ENCODE assay signal across 22 cellular contexts in genomic region chr5:92581690-92582089, GRCh38.
"Had no signal": no experiment of that assay in that cellular context is flagged by ENCODE, and none has a peak within 500 bp of the region (broad histone marks: within the 10 kb centered on the region; RNA-seq: fewer than 3 reads in every experiment).

No MANE protein-coding gene starts in this region.

- ATAC-seq: left colon; left lung; lower lobe of right lung; naive thymus-derived CD8-positive, alpha-beta T cell; right lobe of liver; stimulated activated naive B cell treated with anti-CD40 and anti-IgM and Interleukin-4, amounts not matched to agents 10 μg/mL and 1 μg/mL and 100 μg/mL, for 72 hours; stimulated activated naive CD8-positive, alpha-beta T cell treated with anti-CD3 and anti-CD28 coated beads, Interleukin-15, Interleukin-2, amounts not matched to agents 100 U/mL and 50 U/mL, for 24 hours had no signal

- H3K4me2 ChIP-seq: smooth muscle cell had no signal

- H3K36me3 ChIP-seq: left lung, lower lobe of right lung, right atrium auricular region, right lobe of liver, stomach, thyroid gland, transverse colon, upper lobe of left lung had no signal

- DNase-seq: hypothalamus; immature natural killer cell; kidney; left colon; left lung; lower lobe of right lung; mammary epithelial cell; mesenchymal stem cell; naive thymus-derived CD8-positive, alpha-beta T cell; nucleus accumbens; right lobe of liver; stimulated activated CD4-positive, alpha-beta T cell treated with anti-CD3 and anti-CD28 coated beads, Interleukin-1b, Interleukin-23, amount 100 ng/mL, for 48 hours; stimulated activated CD4-positive, alpha-beta T cell treated with anti-CD3 and anti-CD28 coated beads, Interleukin-2, amount 100 ng/mL, for 48 hours; stimulated activated naive B cell treated with anti-CD40 and anti-IgM and Interleukin-4, amounts not matched to agents 10 μg/mL and 1 μg/mL and 100 μg/mL, for 72 hours; stimulated activated naive CD8-positive, alpha-beta T cell treated with anti-CD3 and anti-CD28 coated beads, Interleukin-15, Interleukin-2, amounts not matched to agents 100 U/mL and 50 U/mL, for 24 hours; stomach; testis; thyroid gland; transverse colon; upper lobe of left lung had no signal

- H3K4me3 ChIP-seq: left lung, lower lobe of right lung, right atrium auricular region, right lobe of liver, smooth muscle cell, stomach, testis, thyroid gland, transverse colon, upper lobe of left lung had no signal

- H3K9me3 ChIP-seq: lower lobe of right lung, right atrium auricular region, right lobe of liver, stomach, testis, thyroid gland, transverse colon, upper lobe of left lung had no signal

- H3K27me3 ChIP-seq: left lung, right atrium auricular region, right lobe of liver, stomach, testis, thyroid gland, transverse colon, upper lobe of left lung had no signal

- H3K27ac ChIP-seq: left lung, lower lobe of right lung, right atrium auricular region, right lobe of liver, stomach, testis, thyroid gland, transverse colon, upper lobe of left lung had no signal

- H3K4me1 ChIP-seq: left lung, lower lobe of right lung, right atrium auricular region, right lobe of liver, stomach, testis, thyroid gland, transverse colon, upper lobe of left lung had no signal
